Comparison of ENCODE assay signal across 1 cellular context in the genomic region with DNA sequence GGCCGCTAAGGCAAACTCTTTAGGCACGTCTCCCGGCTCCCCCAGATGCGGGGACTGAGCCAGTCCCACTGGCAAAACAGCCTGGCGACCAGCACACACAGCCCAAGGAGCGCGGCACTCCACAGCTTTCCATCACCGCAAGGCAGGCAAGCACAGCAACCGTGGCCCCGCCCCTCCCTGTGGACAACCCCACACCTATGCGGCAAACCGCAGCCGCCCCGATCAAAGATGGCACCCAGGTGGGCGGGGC.
TF ChIP-seq lines count a peak whose summit lies in the region.

No MANE protein-coding gene starts in this region.

TF ChIP-seq in HepG2, 621 proteins besides CTCF, POLR2A, EP300 and RAD21 (continued from another document and continues in another):
- TF ChIP-seq ZSCAN25 (CRISPR knock-in tag; IDR thresholded peaks at IDR 0.05) (no peak), ZNF382 (CRISPR knock-in tag; IDR thresholded peaks at IDR 0.05; ENCODE audit: borderline replicate concordance) (no peak), RFXANK (CRISPR knock-in tag; IDR thresholded peaks at IDR 0.05) (no peak), GMEB1 (CRISPR knock-in tag; IDR thresholded peaks at IDR 0.05; ENCODE audit: borderline replicate concordance) (no peak), PAX8 (CRISPR knock-in tag; IDR thresholded peaks at IDR 0.05; ENCODE audit: borderline replicate concordance) (no peak), TOE1 (CRISPR knock-in tag; IDR thresholded peaks at IDR 0.05) (no peak), ZNF678 (CRISPR knock-in tag; IDR thresholded peaks at IDR 0.05) (no peak), ZNF597 (CRISPR knock-in tag; IDR thresholded peaks at IDR 0.05) (no peak), ZNF609 (CRISPR knock-in tag; IDR thresholded peaks at IDR 0.05; ENCODE audit: borderline replicate concordance) (0 out of 2 replicates have a peak, but pooled peaks have one; percentile 17), DNMT3B (CRISPR knock-in tag; conservative IDR thresholded peaks at IDR 0.05) (no peak), JUND (CRISPR knock-in tag; IDR thresholded peaks at IDR 0.05) (no peak), AGO2 (optimal IDR thresholded peaks at IDR 0.05; ENCODE audit: low read depth, low read length) (no peak), ZNF432 (CRISPR knock-in tag; IDR thresholded peaks at IDR 0.05; ENCODE audit: borderline replicate concordance) (no peak), ZNF674 (CRISPR knock-in tag; IDR thresholded peaks at IDR 0.05; ENCODE audit: low read depth) (no peak), ZNF563 (CRISPR knock-in tag; IDR thresholded peaks at IDR 0.05) (no peak; the same call in 1 of the 2 replicates), PRDM15 (CRISPR knock-in tag; IDR thresholded peaks at IDR 0.05) (no peak), LBX2 (CRISPR knock-in tag; IDR thresholded peaks at IDR 0.05; ENCODE audit: borderline replicate concordance) (no peak), HNRNPL (IDR thresholded peaks at IDR 0.05; ENCODE audit: low read depth, low read length) (no peak), CHCHD3 (CRISPR knock-in tag; IDR thresholded peaks at IDR 0.05) (0 out of 2 replicates have a peak, but pooled peaks have one; percentile 28), ISL2 (CRISPR knock-in tag; IDR thresholded peaks at IDR 0.05) (no peak), ZNF441 (CRISPR knock-in tag; IDR thresholded peaks at IDR 0.05; ENCODE audit: borderline replicate concordance) (no peak), SNAPC4 (CRISPR knock-in tag; IDR thresholded peaks at IDR 0.05) (peak; percentile 45; the same call in 1 of the 2 replicates), ZMYM3 (CRISPR knock-in tag; IDR thresholded peaks at IDR 0.05) (no peak), ZBTB26 (CRISPR knock-in tag; IDR thresholded peaks at IDR 0.05; ENCODE audit: borderline replicate concordance) (no peak)
- TF ChIP-seq, protein P1, sequence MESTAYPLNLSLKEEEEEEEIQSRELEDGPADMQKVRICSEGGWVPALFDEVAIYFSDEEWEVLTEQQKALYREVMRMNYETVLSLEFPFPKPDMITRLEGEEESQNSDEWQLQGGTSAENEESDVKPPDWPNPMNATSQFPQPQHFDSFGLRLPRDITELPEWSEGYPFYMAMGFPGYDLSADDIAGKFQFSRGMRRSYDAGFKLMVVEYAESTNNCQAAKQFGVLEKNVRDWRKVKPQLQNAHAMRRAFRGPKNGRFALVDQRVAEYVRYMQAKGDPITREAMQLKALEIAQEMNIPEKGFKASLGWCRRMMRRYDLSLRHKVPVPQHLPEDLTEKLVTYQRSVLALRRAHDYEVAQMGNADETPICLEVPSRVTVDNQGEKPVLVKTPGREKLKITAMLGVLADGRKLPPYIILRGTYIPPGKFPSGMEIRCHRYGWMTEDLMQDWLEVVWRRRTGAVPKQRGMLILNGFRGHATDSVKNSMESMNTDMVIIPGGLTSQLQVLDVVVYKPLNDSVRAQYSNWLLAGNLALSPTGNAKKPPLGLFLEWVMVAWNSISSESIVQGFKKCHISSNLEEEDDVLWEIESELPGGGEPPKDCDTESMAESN (CRISPR knock-in tag; conservative IDR thresholded peaks at IDR 0.05) = peak; percentile 58; the same call in 1 of the 2 replicates
- TF ChIP-seq, protein P2, sequence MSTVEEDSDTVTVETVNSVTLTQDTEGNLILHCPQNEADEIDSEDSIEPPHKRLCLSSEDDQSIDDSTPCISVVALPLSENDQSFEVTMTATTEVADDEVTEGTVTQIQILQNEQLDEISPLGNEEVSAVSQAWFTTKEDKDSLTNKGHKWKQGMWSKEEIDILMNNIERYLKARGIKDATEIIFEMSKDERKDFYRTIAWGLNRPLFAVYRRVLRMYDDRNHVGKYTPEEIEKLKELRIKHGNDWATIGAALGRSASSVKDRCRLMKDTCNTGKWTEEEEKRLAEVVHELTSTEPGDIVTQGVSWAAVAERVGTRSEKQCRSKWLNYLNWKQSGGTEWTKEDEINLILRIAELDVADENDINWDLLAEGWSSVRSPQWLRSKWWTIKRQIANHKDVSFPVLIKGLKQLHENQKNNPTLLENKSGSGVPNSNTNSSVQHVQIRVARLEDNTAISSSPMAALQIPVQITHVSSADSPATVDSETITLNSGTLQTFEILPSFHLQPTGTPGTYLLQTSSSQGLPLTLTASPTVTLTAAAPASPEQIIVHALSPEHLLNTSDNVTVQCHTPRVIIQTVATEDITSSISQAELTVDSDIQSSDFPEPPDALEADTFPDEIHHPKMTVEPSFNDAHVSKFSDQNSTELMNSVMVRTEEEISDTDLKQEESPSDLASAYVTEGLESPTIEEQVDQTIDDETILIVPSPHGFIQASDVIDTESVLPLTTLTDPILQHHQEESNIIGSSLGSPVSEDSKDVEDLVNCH (CRISPR knock-in tag; IDR thresholded peaks at IDR 0.05) = no peak
- TF ChIP-seq, protein P3, sequence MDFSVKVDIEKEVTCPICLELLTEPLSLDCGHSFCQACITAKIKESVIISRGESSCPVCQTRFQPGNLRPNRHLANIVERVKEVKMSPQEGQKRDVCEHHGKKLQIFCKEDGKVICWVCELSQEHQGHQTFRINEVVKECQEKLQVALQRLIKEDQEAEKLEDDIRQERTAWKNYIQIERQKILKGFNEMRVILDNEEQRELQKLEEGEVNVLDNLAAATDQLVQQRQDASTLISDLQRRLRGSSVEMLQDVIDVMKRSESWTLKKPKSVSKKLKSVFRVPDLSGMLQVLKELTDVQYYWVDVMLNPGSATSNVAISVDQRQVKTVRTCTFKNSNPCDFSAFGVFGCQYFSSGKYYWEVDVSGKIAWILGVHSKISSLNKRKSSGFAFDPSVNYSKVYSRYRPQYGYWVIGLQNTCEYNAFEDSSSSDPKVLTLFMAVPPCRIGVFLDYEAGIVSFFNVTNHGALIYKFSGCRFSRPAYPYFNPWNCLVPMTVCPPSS (IDR thresholded peaks at IDR 0.05) = no peak
